Comparison of ENCODE assay signal across 20 cellular contexts in genomic region chr12:116247377-116247776, GRCh38. TPM values are rescaled to one million over a fixed set of nuclear protein-coding genes. Genes with fewer than 3 reads are reported as not detected.
DNase-seq lines count a peak whose midpoint lies in the region; ATAC-seq and TF ChIP-seq lines count a peak whose summit lies in the region.
"Had no signal": no experiment of that assay in that cellular context is flagged by ENCODE, and none has a peak within 500 bp of the region (broad histone marks: within the 10 kb centered on the region; RNA-seq: fewer than 3 reads in every experiment).

No MANE protein-coding gene starts in this region.

- H3K79me1 ChIP-seq in IMR-90 (ENCODE audit: low read depth in 1 of 2, low read length in 2 of 2), result peaks cover 14 to 47% of the 10 kb centered on the region in 2 experiments; a peak in 3 of 4 replicates
- no peaks in the 10 kb centered on the region for H3K79me1 ChIP-seq in trophoblast cell (ENCODE audit: low read length)

- intact Hi-C loops in IMR-90 (cut with micrococcal nuclease) (no loop called here), tibial artery (cut with DNase I; ENCODE audit: low total_unique reads) (no loop called here)

- in situ Hi-C loops in IMR-90 (cut with MboI; ENCODE audit: low sequenced_read_pairs), result no loop called here

- no peak overlapping the region for H2BK5ac ChIP-seq in IMR-90 (ENCODE audit: low read depth, low read length, poor library complexity, severe bottlenecking)
- no peak overlapping the region for H2BK5ac ChIP-seq in trophoblast cell (ENCODE audit: low read depth, low read length, poor library complexity)

- TF ChIP-seq POLR2A in IMR-90 (IDR thresholded peaks at IDR 0.05; ENCODE audit: low read depth, low read length), result no peak

- TF ChIP-seq RAD21 in IMR-90 (IDR thresholded peaks at IDR 0.05; ENCODE audit: low read length), result no peak

- H2BK120ac ChIP-seq in IMR-90 (ENCODE audit: low read depth, low read length), result no peak overlapping the region
- H2BK120ac ChIP-seq in trophoblast cell (ENCODE audit: insufficient read depth, low read length, poor library complexity), result no peak overlapping the region

- H3K4me1 ChIP-seq in IMR-90 (ENCODE audit: control insufficient read depth, insufficient read depth, low read length) (peaks cover 11% of the 10 kb centered on the region), trophoblast cell (ENCODE audit: control insufficient read depth in 1 of 2, insufficient read depth in 2 of 2, low read length in 2 of 2) (peaks cover 0 to 5% of the 10 kb centered on the region in 2 experiments), tibial artery (peaks cover 0 to 64% (median 28%) of the 10 kb centered on the region in 4 donors)

- TF ChIP-seq CTCF in IMR-90 (conservative IDR thresholded peaks at IDR 0.05; ENCODE audit: low read depth, low read length), result no peak
- no peak for TF ChIP-seq CTCF in epithelial cell of esophagus (IDR thresholded peaks at IDR 0.05; ENCODE audit: insufficient read depth, low read depth, low read length, missing control alignments)
- TF ChIP-seq CTCF in tibial artery (IDR thresholded peaks at IDR 0.05), result no peak

- H3K9me3 ChIP-seq in IMR-90 (ENCODE audit: control insufficient read depth, insufficient read depth, low read length) (no peaks in the 10 kb centered on the region; the same call in 1 of the 2 replicates), trophoblast cell (ENCODE audit: insufficient read depth, low read depth, low read length) (no peaks in the 10 kb centered on the region), tibial artery (no peaks in the 10 kb centered on the region)

- H3K79me2 ChIP-seq in trophoblast cell (ENCODE audit: control insufficient read depth, insufficient read depth, low read length, poor library complexity), result peaks cover 16% of the 10 kb centered on the region

- H3K27me3 ChIP-seq in IMR-90 (ENCODE audit: control insufficient read depth, insufficient read depth, low read length) (no peaks in the 10 kb centered on the region), trophoblast cell (ENCODE audit: insufficient read depth, low read length) (no peaks in the 10 kb centered on the region), tibial artery (no peaks in the 10 kb centered on the region)
- H3K27me3 ChIP-seq: BLaER1 treated with 17β-estradiol and CSF1 and Interleukin-3, amounts not matched to agents 10 nM and 100 nM had no signal

- H3K36me3 ChIP-seq in IMR-90 (ENCODE audit: control insufficient read depth, insufficient read depth, low read length) (no peaks in the 10 kb centered on the region), trophoblast cell (ENCODE audit: control insufficient read depth in 1 of 2, insufficient read depth in 2 of 2, low read length in 2 of 2) (no peaks in the 10 kb centered on the region), tibial artery (no peaks in the 10 kb centered on the region)

- H3K4ac ChIP-seq in IMR-90 (ENCODE audit: low read depth, low read length), result no peak overlapping the region
- peak overlapping the region; percentile 76 for H3K4ac ChIP-seq in trophoblast cell (ENCODE audit: low read depth, low read length)

- H2BK20ac ChIP-seq in IMR-90 (ENCODE audit: low read depth, low read length), result no peak overlapping the region

- H3K23ac ChIP-seq in IMR-90 (ENCODE audit: low read depth, low read length), result no peak overlapping the region
- no peak overlapping the region for H3K23ac ChIP-seq in trophoblast cell (ENCODE audit: low read length)

- H3K56ac ChIP-seq in IMR-90 (ENCODE audit: extremely low read depth, insufficient read depth, low read length), result no peak overlapping the region

- CTCF ChIA-PET in IMR-90 (lab: Yijun Ruan, JAX), result interaction anchor here (0.7 to 0.9 kb wide), 2 partner anchors 185 to 356 kb away, joined by 3 read pairs; no protein-coding TSS in a partner anchor

- dilution Hi-C loops in IMR-90 (cut with HindIII; ENCODE audit: low sequenced_read_pairs, unreplicated experiment), result no loop called here

- no peak overlapping the region for H4K12ac ChIP-seq in trophoblast cell (ENCODE audit: low read depth, low read length)

- POLR2A ChIA-PET in IMR-90 (lab: Charles Lee; ENCODE audit: unreplicated experiment), result no interaction called here

- H3K4me3 ChIP-seq in IMR-90 (ENCODE audit: insufficient read depth, low read depth, low read length) (no peak overlapping the region), epithelial cell of esophagus (ENCODE audit: low read length) (no peak overlapping the region), trophoblast cell (ENCODE audit: low read depth, low read length) (no peak overlapping the region), tibial artery (no peak overlapping the region)
- H3K4me3 ChIP-seq: BLaER1 treated with 17β-estradiol and CSF1 and Interleukin-3, amounts not matched to agents 10 nM and 100 nM; coronary artery had no signal

- no peak overlapping the region for H4K5ac ChIP-seq in IMR-90 (ENCODE audit: low read depth, low read length)

- H2AK5ac ChIP-seq in IMR-90 (ENCODE audit: low read depth, low read length) (no peak overlapping the region), trophoblast cell (ENCODE audit: low read length) (no peak overlapping the region)

- ATAC-seq in IMR-90 (ENCODE audit: low read depth), result peak; percentile 59

- H3K9ac ChIP-seq in IMR-90 (ENCODE audit: low read depth, low read length), result no peak overlapping the region
- no peak overlapping the region for H3K9ac ChIP-seq in trophoblast cell (ENCODE audit: low read length)
- H3K9ac ChIP-seq: BLaER1 treated with 17β-estradiol and CSF1 and Interleukin-3, amounts not matched to agents 10 nM and 100 nM had no signal

- H2AFZ ChIP-seq in IMR-90 (replicated peaks; ENCODE audit: low read length, poor library complexity) (no peak overlapping the region), trophoblast cell (ENCODE audit: insufficient read depth, low read length, poor library complexity) (no peak overlapping the region)

- no CpG with 5 or more reads among the region's 3 CpGs for WGBS in IMR-90 (ENCODE audit: extremely low coverage in 2 of 2, insufficient read length in 1 of 2), 2 experiments
- WGBS in trophoblast cell (ENCODE audit: extremely low coverage, insufficient coverage, insufficient read length), result no CpG with 5 or more reads among the region's 3 CpGs

- H3K27ac ChIP-seq in IMR-90 (ENCODE audit: insufficient read depth, low read length) (no peak overlapping the region), trophoblast cell (ENCODE audit: low read depth, low read length) (no peak overlapping the region), tibial artery (no peak overlapping the region)
- H3K27ac ChIP-seq: BLaER1 treated with 17β-estradiol and CSF1 and Interleukin-3, amounts not matched to agents 10 nM and 100 nM; coronary artery had no signal

- no peak overlapping the region for H2BK12ac ChIP-seq in trophoblast cell (ENCODE audit: low read length)

- H4K20me1 ChIP-seq in IMR-90 (ENCODE audit: insufficient read depth, low read length), result peaks cover 74% of the 10 kb centered on the region

- DNase-seq in NCI-H82 (lab: John Stamatoyannopoulos, UW) (peak; percentile 32), NCI-H82 treated with DMSO at 0.1 percent for 48 hours (lab: John Stamatoyannopoulos, UW; ENCODE audit: unreplicated experiment) (no peak), IMR-90 (peak; percentile 80), epithelial cell of esophagus (ENCODE audit: low read depth) (peak; percentile 42), trophoblast cell (no peak), tibial artery (no peak), medulla oblongata (ENCODE audit: extremely low spot score) (no peak), dedifferentiated amniotic fluid mesenchymal stem cell (ENCODE audit: extremely low spot score) (no peak)
- DNase-seq: 8988T; activated effector memory CD4-positive, alpha-beta T cell treated with anti-CD3 and anti-CD28 coated beads, Interleukin-2, amount 50 U/mL, for 16 hours; anterior cingulate cortex; DMS153; KBM-7; NCI-H2081; NCI-H526; OCI-M1; stimulated activated CD4-positive, alpha-beta T cell treated with anti-CD3 and anti-CD28 coated beads, Interleukin-4, amount 100 ng/mL, for 1 hour; T1000 had no signal

- H2AK9ac ChIP-seq in IMR-90 (replicated peaks; ENCODE audit: low read depth, low read length, poor library complexity), result no peak overlapping the region

- peaks cover 18% of the 10 kb centered on the region for H3K9me1 ChIP-seq in IMR-90 (ENCODE audit: insufficient read depth, low read length)

- H2BK15ac ChIP-seq in IMR-90 (ENCODE audit: low read depth, low read length), result no peak overlapping the region

- no TSS peak for BruUV-seq in IMR-90 (replicated peaks; lab: Mats Ljungman, UMichigan)

- no peak overlapping the region for H4K8ac ChIP-seq in IMR-90 (ENCODE audit: low read depth in 2 of 2, low read length in 2 of 2)
- no peak overlapping the region for H4K8ac ChIP-seq in trophoblast cell (ENCODE audit: low read depth, low read length)

- H3K4me2 ChIP-seq in IMR-90 (ENCODE audit: low read depth, low read length), result no peak overlapping the region
- H3K4me2 ChIP-seq in trophoblast cell (ENCODE audit: low read length), result no peak overlapping the region

- no peak overlapping the region for H3K14ac ChIP-seq in IMR-90 (replicated peaks; ENCODE audit: low read depth, low read length)
- no peak overlapping the region for H3K14ac ChIP-seq in trophoblast cell (ENCODE audit: low read length)

- no peak overlapping the region for H4K91ac ChIP-seq in IMR-90 (ENCODE audit: insufficient read depth, low read depth, low read length)
- no peak overlapping the region for H4K91ac ChIP-seq in trophoblast cell (ENCODE audit: low read depth, low read length)

- H3K18ac ChIP-seq in IMR-90 (ENCODE audit: low read depth, low read length) (no peak overlapping the region), trophoblast cell (ENCODE audit: low read length) (no peak overlapping the region)

TF ChIP-seq in IMR-90, 13 proteins besides CTCF, POLR2A, EP300 and RAD21 (continues in another document):
- TF ChIP-seq RCOR1 (IDR thresholded peaks at IDR 0.05; ENCODE audit: insufficient replicate concordance, low read length), result no peak
- TF ChIP-seq MXI1 (IDR thresholded peaks at IDR 0.05; ENCODE audit: borderline replicate concordance, low read depth, low read length), result no peak
- no peak for TF ChIP-seq USF2 (IDR thresholded peaks at IDR 0.05; ENCODE audit: low read depth, low read length)
- TF ChIP-seq CEBPB (IDR thresholded peaks at IDR 0.05; ENCODE audit: low read depth, low read length), result no peak
- no peak for TF ChIP-seq NFE2L2 (IDR thresholded peaks at IDR 0.05; ENCODE audit: low read depth, low read length)
- no peak for TF ChIP-seq BHLHE40 (IDR thresholded peaks at IDR 0.05; ENCODE audit: low read depth, low read length)

RNA-seq across cellular contexts. Expression of gene MED13L, which starts 30.1 kb away (rescaled TPM):
- total RNA-seq in IMR-90 (2012; rRNA removed), result 49.1 and 93.3 TPM in 2 replicates
- 17.9 and 18.1 TPM in 2 replicates for polyA plus RNA-seq in IMR-90 (2012; rRNA removed)
- polyA plus RNA-seq in IMR-90 (2012; cell fraction: cytosol; rRNA removed), result 7.7 and 9.4 TPM in 2 replicates
- polyA plus RNA-seq in IMR-90 (2012; cell fraction: nucleus; rRNA removed; ENCODE audit: low replicate concordance), result 15.3 and 42.2 TPM in 2 replicates
- 34.4 and 38.4 TPM in 2 replicates for polyA plus RNA-seq in trophoblast cell (2013)

Comparison
In these comparisons a context has a peak if more than half of its experiments do, and no peak if none do; other contexts are left out.
1. DNase-seq: peak in NCI-H82 (single experiment), IMR-90 (single experiment) and epithelial cell of esophagus (single experiment); none in NCI-H82 treated with DMSO at 0.1 percent for 48 hours (single experiment), trophoblast cell (0 of 2), tibial artery (0 of 2), medulla oblongata (single experiment) and dedifferentiated amniotic fluid mesenchymal stem cell (single experiment).